Comparison of ENCODE assay signal across 18 cellular contexts in genomic region chr16:75081179-75081859, GRCh38. TPM values are rescaled to one million over a fixed set of nuclear protein-coding genes. Genes with fewer than 3 reads are reported as not detected.
DNase-seq lines count a peak whose midpoint lies in the region; ATAC-seq and TF ChIP-seq lines count a peak whose summit lies in the region.
"Had no signal": no experiment of that assay in that cellular context is flagged by ENCODE, and none has a peak within 500 bp of the region (broad histone marks: within the 10 kb centered on the region; RNA-seq: fewer than 3 reads in every experiment).

No MANE protein-coding gene starts in this region.

- H3K4me3 Mint-ChIP-seq in T-helper 17 cell: no peak overlapping the region
- H3K4me3 Mint-ChIP-seq in memory B cell: no peak overlapping the region
- no peak overlapping the region for H3K4me3 Mint-ChIP-seq in activated naive CD8-positive, alpha-beta T cell treated with anti-CD3 and anti-CD28 coated beads, Interleukin-2, amount 50 U/mL, for 24 hours
- H3K4me3 Mint-ChIP-seq: activated CD8-positive, alpha-beta memory T cell treated with anti-CD3 and anti-CD28 coated beads, Interleukin-2, amount 10 ng/mL, durations not matched to agents 7 days and 5 days had no signal

- peaks cover 73% of the 10 kb centered on the region for H3K36me3 ChIP-seq in DND-41 (ENCODE audit: insufficient read depth, low read length)

- H3K9me3 ChIP-seq in DND-41 (ENCODE audit: insufficient read depth, low read length, severe bottlenecking) (no peaks in the 10 kb centered on the region), T-helper 17 cell (ENCODE audit: control insufficient read depth, low read length, poor library complexity, severe bottlenecking) (no peaks in the 10 kb centered on the region)

- peaks cover 44% of the 10 kb centered on the region for H3K4me1 Mint-ChIP-seq in T-helper 17 cell
- peaks cover 4% of the 10 kb centered on the region for H3K4me1 Mint-ChIP-seq in memory B cell
- H3K4me1 Mint-ChIP-seq in activated naive CD8-positive, alpha-beta T cell treated with anti-CD3 and anti-CD28 coated beads, Interleukin-2, amount 50 U/mL, for 24 hours: peaks cover 18% of the 10 kb centered on the region

- H3K79me2 ChIP-seq in DND-41 (ENCODE audit: insufficient read depth, low read length): peaks cover 99% of the 10 kb centered on the region

- H3K27ac Mint-ChIP-seq in T-helper 17 cell (peak overlapping the region; percentile 82), memory B cell (no peak overlapping the region)
- H3K27ac Mint-ChIP-seq in activated naive CD8-positive, alpha-beta T cell treated with anti-CD3 and anti-CD28 coated beads, Interleukin-2, amount 50 U/mL, for 24 hours: no peak overlapping the region
- H3K27ac Mint-ChIP-seq: activated CD8-positive, alpha-beta memory T cell treated with anti-CD3 and anti-CD28 coated beads, Interleukin-2, amount 10 ng/mL, durations not matched to agents 7 days and 5 days had no signal

- H3K36me3 Mint-ChIP-seq in T-helper 17 cell (ENCODE audit: low read depth): peaks cover 4% of the 10 kb centered on the region
- H3K36me3 Mint-ChIP-seq in memory B cell: peaks cover 2% of the 10 kb centered on the region
- H3K36me3 Mint-ChIP-seq in activated naive CD8-positive, alpha-beta T cell treated with anti-CD3 and anti-CD28 coated beads, Interleukin-2, amount 50 U/mL, for 24 hours (ENCODE audit: low read depth): peaks cover 6% of the 10 kb centered on the region

- peaks cover 99% of the 10 kb centered on the region for H3K4me1 ChIP-seq in DND-41 (ENCODE audit: insufficient read depth, low read length)

- H3K9ac ChIP-seq in DND-41 (ENCODE audit: low read depth, low read length): 0 out of 2 replicates have a peak overlapping the region, but pooled peaks have one; percentile 19

- ATAC-seq in DND-41 (ENCODE audit: insufficient read depth, low read depth) (no peak), GM18861 (IDR thresholded peaks at IDR 0.05; ENCODE audit: unreplicated experiment) (peak; percentile 44), T-helper 17 cell (no peak), memory B cell (ENCODE audit: low read depth) (peak; percentile 84), HG02642 (IDR thresholded peaks at IDR 0.05; ENCODE audit: poor library complexity, unreplicated experiment) (no peak)
- no peak for ATAC-seq in activated naive CD8-positive, alpha-beta T cell treated with anti-CD3 and anti-CD28 coated beads, Interleukin-2, amount 50 U/mL, for 24 hours
- ATAC-seq: activated CD8-positive, alpha-beta memory T cell treated with anti-CD3 and anti-CD28 coated beads, Interleukin-2, amount 10 ng/mL, durations not matched to agents 7 days and 5 days; Right ventricle myocardium inferior had no signal

- H3K4me3 ChIP-seq in DND-41 (ENCODE audit: low read depth in 1 of 2, low read length in 2 of 2): no peak overlapping the region
- H3K4me3 ChIP-seq in coronary artery: no peak overlapping the region

- no peak overlapping the region for H3K4me2 ChIP-seq in DND-41 (ENCODE audit: insufficient read depth, low read length)

- H4K20me1 ChIP-seq in DND-41 (ENCODE audit: insufficient read depth, low read length): no peaks in the 10 kb centered on the region; the same call in 1 of the 2 replicates

- DNase-seq in DND-41 (no peak), T-helper 17 cell (no peak), memory B cell (ENCODE audit: low spot score in 2 of 2) (peak in 1 of 2 donors; percentile 13), coronary artery (ENCODE audit: low spot score) (no peak)
- DNase-seq in activated naive CD8-positive, alpha-beta T cell treated with anti-CD3 and anti-CD28 coated beads, Interleukin-2, amount 50 U/mL, for 24 hours: no peak
- DNase-seq: activated CD8-positive, alpha-beta memory T cell treated with anti-CD3 and anti-CD28 coated beads, Interleukin-2, amount 10 ng/mL, durations not matched to agents 7 days and 5 days; activated gamma-delta T cell; cerebellar nuclear complex; COR-L47; effector memory CD4-positive, alpha-beta T cell; head of caudate nucleus; NCI-H2029 treated with DMSO at 0.1 percent for 48 hours; NCI-H510A; stimulated activated CD4-positive, alpha-beta T cell treated with anti-CD3 and anti-CD28 coated beads, Interleukin-2, amount 100 ng/mL, for 48 hours; T-helper 2 cell had no signal

- no peaks in the 10 kb centered on the region for H3K27me3 Mint-ChIP-seq in T-helper 17 cell
- peaks cover 19% of the 10 kb centered on the region for H3K27me3 Mint-ChIP-seq in memory B cell
- H3K27me3 Mint-ChIP-seq in activated naive CD8-positive, alpha-beta T cell treated with anti-CD3 and anti-CD28 coated beads, Interleukin-2, amount 50 U/mL, for 24 hours: no peaks in the 10 kb centered on the region
- H3K27me3 Mint-ChIP-seq: activated CD8-positive, alpha-beta memory T cell treated with anti-CD3 and anti-CD28 coated beads, Interleukin-2, amount 10 ng/mL, durations not matched to agents 7 days and 5 days had no signal

- peaks cover 3% of the 10 kb centered on the region for H3K9me3 Mint-ChIP-seq in memory B cell
- H3K9me3 Mint-ChIP-seq in activated naive CD8-positive, alpha-beta T cell treated with anti-CD3 and anti-CD28 coated beads, Interleukin-2, amount 50 U/mL, for 24 hours: no peaks in the 10 kb centered on the region

- no peaks in the 10 kb centered on the region for H3K27me3 ChIP-seq in DND-41 (ENCODE audit: insufficient read depth, low read length, poor library complexity)

- no peak overlapping the region for H2AFZ ChIP-seq in DND-41 (ENCODE audit: low read depth, low read length)

- no peak for TF ChIP-seq CTCF in DND-41 (IDR thresholded peaks at IDR 0.05; ENCODE audit: borderline replicate concordance, extremely low read depth, low read length, poor library complexity, severe bottlenecking)
- TF ChIP-seq CTCF in coronary artery (IDR thresholded peaks at IDR 0.05): no peak

- H3K27ac ChIP-seq in DND-41 (ENCODE audit: low read length) (peak overlapping the region; percentile 75), coronary artery (no peak overlapping the region)

RNA-seq across cellular contexts. Expression of gene LDHD, which starts 35.3 kb away (rescaled TPM):
- total RNA-seq in T-helper 17 cell: under 1 TPM in 1 of 2 donors, not detected in 1; 0.62 TPM
- total RNA-seq: activated CD8-positive, alpha-beta memory T cell treated with anti-CD3 and anti-CD28 coated beads, Interleukin-2, amount 10 ng/mL, durations not matched to agents 7 days and 5 days had no signal

Comparison
In these comparisons a context has a peak if more than half of its experiments do, and no peak if none do; other contexts are left out.
1. ATAC-seq: peak in GM18861 (single experiment) and memory B cell (single experiment); none in DND-41 (single experiment), T-helper 17 cell (single experiment), HG02642 (single experiment) and activated naive CD8-positive, alpha-beta T cell treated with anti-CD3 and anti-CD28 coated beads, Interleukin-2, amount 50 U/mL, for 24 hours (single experiment).